In the genomic region with DNA sequence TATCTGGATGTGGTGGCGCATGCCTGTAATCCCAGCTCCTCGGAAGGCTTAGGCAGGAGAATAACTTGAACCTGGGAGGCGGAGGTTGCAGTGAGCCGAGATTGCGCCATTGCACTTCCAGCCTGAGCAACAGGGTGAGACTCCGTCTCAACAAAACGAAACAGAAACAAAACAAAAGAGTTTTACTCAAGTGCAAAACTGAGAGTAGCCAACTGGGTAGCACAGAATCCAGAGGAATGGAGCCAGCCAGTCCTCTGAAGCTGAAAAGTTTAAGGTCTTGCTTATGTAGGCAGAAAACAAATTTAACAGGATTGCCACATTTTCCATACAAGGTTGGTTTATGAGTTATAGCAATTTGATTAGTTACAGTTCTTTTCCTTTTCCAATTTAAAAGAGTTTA, we compare ENCODE assay signal across 24 cellular contexts. TPM values are rescaled to one million over a fixed set of nuclear protein-coding genes. Genes with fewer than 3 reads are reported as not detected.
A peak's percentile ranks its signal among the peaks of the same experiment; 100 is the strongest.
DNase-seq lines count a peak whose midpoint lies in the region; ATAC-seq and TF ChIP-seq lines count a peak whose summit lies in the region.
"Had no signal": no experiment of that assay in that cellular context is flagged by ENCODE, and none has a peak within 500 bp of the region (broad histone marks: within the 10 kb centered on the region; RNA-seq: fewer than 3 reads in every experiment).

No MANE protein-coding gene starts in this region.

- H3K9me3 ChIP-seq in left lung: peaks cover 0 to 29% of the 10 kb centered on the region in 2 donors
- H3K9me3 ChIP-seq in CD4-positive, alpha-beta T cell (ENCODE audit: control insufficient read depth, low read length): peaks cover 36% of the 10 kb centered on the region
- H3K9me3 ChIP-seq: Caco-2 had no signal

- H3K36me3 Mint-ChIP-seq in WTC11: peaks cover 59% of the 10 kb centered on the region
- H3K36me3 Mint-ChIP-seq in CD4-positive, alpha-beta T cell (ENCODE audit: low read depth): peaks cover 77% of the 10 kb centered on the region

- peaks cover 0 to 6% of the 10 kb centered on the region in 2 donors for H3K4me1 ChIP-seq in left lung
- H3K4me1 ChIP-seq: Caco-2, Peyer's patch had no signal

- CTCF ChIA-PET in WTC11 (lab: Charles Lee): no interaction called here
- CTCF ChIA-PET in CD4-positive, alpha-beta T cell (lab: Charles Lee): no interaction called here

- intact Hi-C loops in left lung (cut with DNase I): no loop called here
- intact Hi-C loops in CD4-positive, alpha-beta T cell (cut with DNase I, micrococcal nuclease): no loop called here

- no peak for DNase-seq in WTC11 (ENCODE audit: low spot score)
- no peak for DNase-seq in epithelial cell of prostate (ENCODE audit: low read depth, low spot score)
- DNase-seq in left lung: no peak
- DNase-seq in NCI-H2029 (lab: John Stamatoyannopoulos, UW): no peak
- no peak for DNase-seq in NCI-H1092 treated with DMSO at 0.1 percent for 48 hours (lab: John Stamatoyannopoulos, UW)
- no peak for DNase-seq in CD4-positive, alpha-beta T cell
- DNase-seq: ACHN; AML-193; Caco-2; DMS53; EL; GM23248; NCI-H1105 treated with DMSO at 0.1 percent for 48 hours; NCI-H1694 treated with DMSO at 0.1 percent for 48 hours; NCI-H2107; NCI-H510A; NCI-H748 treated with DMSO at 0.1 percent for 48 hours; NK-92 treated with Interleukin-12 subunit alpha and Interleukin-12 subunit beta, amount 100 ng/mL, for 24 hours; Peyer's patch had no signal

- peak overlapping the region; percentile 83 for H3K27ac ChIP-seq in epithelial cell of prostate
- peak overlapping the region in 1 of 2 donors; percentile 57 for H3K27ac ChIP-seq in left lung
- peak overlapping the region; percentile 7 for H3K27ac ChIP-seq in temporal lobe (ENCODE audit: low read depth, low read length)
- no peak overlapping the region for H3K27ac ChIP-seq in CD4-positive, alpha-beta T cell (ENCODE audit: low read depth, low read length)
- H3K27ac ChIP-seq: GM23248, Peyer's patch had no signal

- ATAC-seq in WTC11 (no peak), left lung (peak; percentile 54), HG02571 (IDR thresholded peaks at IDR 0.05; ENCODE audit: unreplicated experiment) (no peak)
- no peak for ATAC-seq in CD4-positive, alpha-beta T cell (ENCODE audit: poor library complexity)
- ATAC-seq: GM12878 had no signal

- H3K36me3 ChIP-seq in left lung: peaks cover 7 to 21% of the 10 kb centered on the region in 2 donors

- H3K27me3 Mint-ChIP-seq in WTC11 (ENCODE audit: low read depth): no peaks in the 10 kb centered on the region
- H3K27me3 Mint-ChIP-seq in CD4-positive, alpha-beta T cell: no peaks in the 10 kb centered on the region

- TF ChIP-seq CTCF in WTC11 (IDR thresholded peaks at IDR 0.05) (no peak), left lung (IDR thresholded peaks at IDR 0.05) (no peak)
- no peak for TF ChIP-seq CTCF in CD4-positive, alpha-beta T cell (IDR thresholded peaks at IDR 0.05)

- no peaks in the 10 kb centered on the region for H3K27me3 ChIP-seq in left lung
- no peaks in the 10 kb centered on the region for H3K27me3 ChIP-seq in CD4-positive, alpha-beta T cell (ENCODE audit: control insufficient read depth, insufficient read depth, low read length)
- H3K27me3 ChIP-seq: Peyer's patch had no signal

- peak overlapping the region; percentile 45 for H3K27ac Mint-ChIP-seq in WTC11
- H3K27ac Mint-ChIP-seq in CD4-positive, alpha-beta T cell: no peak overlapping the region

- no peak overlapping the region for H3K4me3 ChIP-seq in left lung
- H3K4me3 ChIP-seq: GM12878, GM23248, Peyer's patch, SJSA1 had no signal

- H3K4me1 Mint-ChIP-seq in WTC11: peaks cover 63% of the 10 kb centered on the region
- H3K4me1 Mint-ChIP-seq in CD4-positive, alpha-beta T cell (ENCODE audit: low read depth): peaks cover 5% of the 10 kb centered on the region

- POLR2A ChIA-PET in WTC11 (lab: Charles Lee): no interaction called here
- POLR2A ChIA-PET in CD4-positive, alpha-beta T cell (lab: Charles Lee): no interaction called here

- H3K4me3 Mint-ChIP-seq in WTC11: no peak overlapping the region
- no peak overlapping the region for H3K4me3 Mint-ChIP-seq in CD4-positive, alpha-beta T cell
- H3K4me3 Mint-ChIP-seq: CD14-positive monocyte had no signal

- peaks cover 23% of the 10 kb centered on the region for H3K9me3 Mint-ChIP-seq in WTC11
- peaks cover 10% of the 10 kb centered on the region for H3K9me3 Mint-ChIP-seq in CD4-positive, alpha-beta T cell

TF ChIP-seq in WTC11, 78 proteins besides CTCF, POLR2A, EP300 and RAD21:
- TF ChIP-seq TCF7 (CRISPR knock-in tag; IDR thresholded peaks at IDR 0.05; ENCODE audit: low read depth) (no peak), GABPB1 (CRISPR knock-in tag; IDR thresholded peaks at IDR 0.05) (no peak), ZNF423 (CRISPR knock-in tag; IDR thresholded peaks at IDR 0.05) (no peak), HMGA2 (CRISPR knock-in tag; IDR thresholded peaks at IDR 0.05) (no peak)
- TF ChIP-seq, protein P1, sequence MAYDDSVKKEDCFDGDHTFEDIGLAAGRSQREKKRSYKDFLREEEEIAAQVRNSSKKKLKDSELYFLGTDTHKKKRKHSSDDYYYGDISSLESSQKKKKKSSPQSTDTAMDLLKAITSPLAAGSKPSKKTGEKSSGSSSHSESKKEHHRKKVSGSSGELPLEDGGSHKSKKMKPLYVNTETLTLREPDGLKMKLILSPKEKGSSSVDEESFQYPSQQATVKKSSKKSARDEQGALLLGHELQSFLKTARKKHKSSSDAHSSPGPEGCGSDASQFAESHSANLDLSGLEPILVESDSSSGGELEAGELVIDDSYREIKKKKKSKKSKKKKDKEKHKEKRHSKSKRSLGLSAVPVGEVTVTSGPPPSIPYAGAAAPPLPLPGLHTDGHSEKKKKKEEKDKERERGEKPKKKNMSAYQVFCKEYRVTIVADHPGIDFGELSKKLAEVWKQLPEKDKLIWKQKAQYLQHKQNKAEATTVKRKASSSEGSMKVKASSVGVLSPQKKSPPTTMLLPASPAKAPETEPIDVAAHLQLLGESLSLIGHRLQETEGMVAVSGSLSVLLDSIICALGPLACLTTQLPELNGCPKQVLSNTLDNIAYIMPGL (CRISPR knock-in tag; IDR thresholded peaks at IDR 0.05): no peak
- TF ChIP-seq, protein P2, sequence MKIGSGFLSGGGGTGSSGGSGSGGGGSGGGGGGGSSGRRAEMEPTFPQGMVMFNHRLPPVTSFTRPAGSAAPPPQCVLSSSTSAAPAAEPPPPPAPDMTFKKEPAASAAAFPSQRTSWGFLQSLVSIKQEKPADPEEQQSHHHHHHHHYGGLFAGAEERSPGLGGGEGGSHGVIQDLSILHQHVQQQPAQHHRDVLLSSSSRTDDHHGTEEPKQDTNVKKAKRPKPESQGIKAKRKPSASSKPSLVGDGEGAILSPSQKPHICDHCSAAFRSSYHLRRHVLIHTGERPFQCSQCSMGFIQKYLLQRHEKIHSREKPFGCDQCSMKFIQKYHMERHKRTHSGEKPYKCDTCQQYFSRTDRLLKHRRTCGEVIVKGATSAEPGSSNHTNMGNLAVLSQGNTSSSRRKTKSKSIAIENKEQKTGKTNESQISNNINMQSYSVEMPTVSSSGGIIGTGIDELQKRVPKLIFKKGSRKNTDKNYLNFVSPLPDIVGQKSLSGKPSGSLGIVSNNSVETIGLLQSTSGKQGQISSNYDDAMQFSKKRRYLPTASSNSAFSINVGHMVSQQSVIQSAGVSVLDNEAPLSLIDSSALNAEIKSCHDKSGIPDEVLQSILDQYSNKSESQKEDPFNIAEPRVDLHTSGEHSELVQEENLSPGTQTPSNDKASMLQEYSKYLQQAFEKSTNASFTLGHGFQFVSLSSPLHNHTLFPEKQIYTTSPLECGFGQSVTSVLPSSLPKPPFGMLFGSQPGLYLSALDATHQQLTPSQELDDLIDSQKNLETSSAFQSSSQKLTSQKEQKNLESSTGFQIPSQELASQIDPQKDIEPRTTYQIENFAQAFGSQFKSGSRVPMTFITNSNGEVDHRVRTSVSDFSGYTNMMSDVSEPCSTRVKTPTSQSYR (CRISPR knock-in tag; IDR thresholded peaks at IDR 0.05): no peak

RNA-seq across cellular contexts. Expression of a gene that starts 32.0 kb away (rescaled TPM):
- total RNA-seq in WTC11 (2021) (122 to 124 TPM (median 123 TPM) in 3 replicates), left lung (10 to 100 TPM; 56.1 to 71.6 TPM), temporal lobe (256 TPM)
- 10 to 100 TPM; 27.7 to 30.3 TPM for total RNA-seq in CD4-positive, alpha-beta T cell
